29 cellular contexts compared by ENCODE assay signal in the genomic region with DNA sequence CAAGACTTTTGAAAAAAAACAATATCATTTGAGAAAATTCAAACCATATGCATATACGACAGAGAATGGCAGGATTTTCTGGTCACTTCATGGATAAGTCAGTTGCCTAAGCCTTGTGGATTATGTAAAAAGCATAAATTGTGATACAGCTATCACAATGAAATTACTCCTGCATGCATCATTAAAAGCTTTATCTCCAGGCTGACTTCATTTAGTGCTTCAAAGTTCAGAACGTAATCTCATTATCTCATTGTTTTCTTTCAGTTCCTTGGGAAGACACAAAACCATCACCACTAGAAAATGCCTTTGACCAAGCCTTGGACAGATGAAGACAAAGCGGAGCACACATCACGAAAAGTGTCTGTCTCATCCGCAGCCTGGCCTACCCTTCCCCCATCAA.
"Had no signal": no experiment of that assay in that cellular context is flagged by ENCODE, and none has a peak within 500 bp of the region (broad histone marks: within the 10 kb centered on the region; RNA-seq: fewer than 3 reads in every experiment).

No MANE protein-coding gene starts in this region.

- H3K9me3 ChIP-seq: gastroesophageal sphincter, heart right ventricle, psoas muscle, sigmoid colon, spleen, suprapubic skin, transverse colon, vagina had no signal

- H3K4me3 ChIP-seq: dorsolateral prefrontal cortex, gastroesophageal sphincter, heart right ventricle, lung, psoas muscle, sigmoid colon, spleen, suprapubic skin, transverse colon, vagina had no signal

- H3K9me3 Mint-ChIP-seq: endodermal cell; memory B cell; nephron; stimulated activated naive B cell treated with anti-CD40 and anti-IgM and Interleukin-4, amounts not matched to agents 10 μg/mL and 1 μg/mL and 100 μg/mL, for 72 hours had no signal

- H3K36me3 Mint-ChIP-seq: memory B cell; naive thymus-derived CD4-positive, alpha-beta T cell had no signal

- DNase-seq: dorsolateral prefrontal cortex; effector CD8-positive, alpha-beta T cell; endodermal cell; foreskin keratinocyte; heart right ventricle; hippocampal formation; midbrain; naive thymus-derived CD4-positive, alpha-beta T cell; nucleus accumbens; posterior cingulate gyrus; psoas muscle; right cardiac atrium; sigmoid colon; spleen; stimulated activated CD4-positive, alpha-beta T cell treated with anti-CD3 and anti-CD28 coated beads, Interleukin-2, amount 100 ng/mL, for 48 hours; stimulated activated naive B cell treated with anti-CD40 and anti-IgM and Interleukin-4, amounts not matched to agents 10 μg/mL and 1 μg/mL and 100 μg/mL, for 72 hours; stimulated activated naive CD8-positive, alpha-beta T cell treated with anti-CD3 and anti-CD28 coated beads, Interleukin-15, amount 100 ng/mL, for 72 hours; transverse colon had no signal

- H3K4me1 ChIP-seq: foreskin keratinocyte, gastroesophageal sphincter, heart right ventricle, psoas muscle, sigmoid colon, spleen, transverse colon, vagina had no signal

- ATAC-seq: esophagus mucosa; foreskin keratinocyte; gastroesophageal sphincter; heart right ventricle; left lobe of liver; naive thymus-derived CD4-positive, alpha-beta T cell; psoas muscle; right cardiac atrium; stimulated activated naive B cell treated with anti-CD40 and anti-IgM and Interleukin-4, amounts not matched to agents 10 μg/mL and 1 μg/mL and 100 μg/mL, for 72 hours; stimulated activated naive CD8-positive, alpha-beta T cell treated with anti-CD3 and anti-CD28 coated beads, Interleukin-15, amount 100 ng/mL, for 72 hours had no signal

- H3K4me1 Mint-ChIP-seq: memory B cell; stimulated activated naive CD8-positive, alpha-beta T cell treated with anti-CD3 and anti-CD28 coated beads, Interleukin-15, amount 100 ng/mL, for 72 hours had no signal

- FAIRE-seq: colon, keratinocyte had no signal

- H3K27me3 Mint-ChIP-seq: memory B cell; naive thymus-derived CD4-positive, alpha-beta T cell; stimulated activated naive B cell treated with anti-CD40 and anti-IgM and Interleukin-4, amounts not matched to agents 10 μg/mL and 1 μg/mL and 100 μg/mL, for 72 hours; stimulated activated naive CD8-positive, alpha-beta T cell treated with anti-CD3 and anti-CD28 coated beads, Interleukin-15, amount 100 ng/mL, for 72 hours had no signal

- H3K36me3 ChIP-seq: gastroesophageal sphincter, heart right ventricle, sigmoid colon, spleen, suprapubic skin, transverse colon, vagina had no signal

- H3K4me3 Mint-ChIP-seq: endodermal cell; memory B cell; naive thymus-derived CD4-positive, alpha-beta T cell; nephron; stimulated activated naive B cell treated with anti-CD40 and anti-IgM and Interleukin-4, amounts not matched to agents 10 μg/mL and 1 μg/mL and 100 μg/mL, for 72 hours; stimulated activated naive CD8-positive, alpha-beta T cell treated with anti-CD3 and anti-CD28 coated beads, Interleukin-15, amount 100 ng/mL, for 72 hours had no signal

- H3K27ac ChIP-seq: dorsolateral prefrontal cortex, epithelial cell of prostate, foreskin keratinocyte, gastroesophageal sphincter, heart right ventricle, psoas muscle, sigmoid colon, spleen, suprapubic skin, transverse colon, vagina had no signal

- H3K27ac Mint-ChIP-seq: memory B cell; naive thymus-derived CD4-positive, alpha-beta T cell; nephron; stimulated activated naive B cell treated with anti-CD40 and anti-IgM and Interleukin-4, amounts not matched to agents 10 μg/mL and 1 μg/mL and 100 μg/mL, for 72 hours; stimulated activated naive CD8-positive, alpha-beta T cell treated with anti-CD3 and anti-CD28 coated beads, Interleukin-15, amount 100 ng/mL, for 72 hours had no signal

- H3K27me3 ChIP-seq: dorsolateral prefrontal cortex, foreskin keratinocyte, gastroesophageal sphincter, heart right ventricle, sigmoid colon, spleen, suprapubic skin, transverse colon, vagina had no signal
